8 cellular contexts compared by ENCODE assay signal in the genomic region with DNA sequence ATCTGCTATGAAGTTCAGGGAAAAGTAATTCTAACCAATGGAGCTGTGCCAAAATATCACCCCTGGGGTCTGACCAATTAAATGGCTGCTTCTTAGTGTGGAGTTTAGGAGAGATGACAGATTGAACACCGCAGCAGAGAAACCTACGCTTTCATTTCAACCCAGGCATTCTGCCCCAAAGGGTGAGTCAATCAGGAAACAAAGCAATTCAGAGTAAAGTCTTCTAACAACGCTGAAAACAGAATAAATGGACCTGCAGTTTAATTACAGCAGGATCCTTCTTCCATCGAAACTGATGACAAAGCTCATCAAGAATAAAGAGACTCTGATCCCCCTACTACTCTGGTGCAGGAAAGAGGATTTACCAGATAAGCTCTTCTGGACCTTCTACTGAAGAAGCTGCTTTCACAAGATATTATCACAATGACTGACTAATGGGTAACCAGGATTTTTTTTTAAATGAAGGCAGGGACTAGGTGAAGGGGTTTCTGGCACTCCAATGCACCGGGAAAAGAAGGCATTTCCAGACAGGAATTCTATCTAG. TPM values are rescaled to one million over a fixed set of nuclear protein-coding genes. Genes with fewer than 3 reads are reported as not detected.
A peak's percentile ranks its signal among the peaks of the same experiment; 100 is the strongest.
DNase-seq lines count a peak whose midpoint lies in the region; ATAC-seq and TF ChIP-seq lines count a peak whose summit lies in the region.

No MANE protein-coding gene starts in this region.

- H3K27me3 ChIP-seq in fibroblast of lung (ENCODE audit: control insufficient read depth, insufficient read depth, low read length), result no peaks in the 10 kb centered on the region

- no peaks in the 10 kb centered on the region for H3K9me3 ChIP-seq in fibroblast of lung (ENCODE audit: control insufficient read depth, insufficient read depth, low read depth, low read length)

- H3K4me1 ChIP-seq in fibroblast of lung (ENCODE audit: control insufficient read depth, extremely low read depth, insufficient read depth, low read length), result peaks cover under 1% of the 10 kb centered on the region

- intact Hi-C loops in activated CD4-positive, alpha-beta memory T cell treated with anti-CD3 and anti-CD28 coated beads for 36 hours (cut with micrococcal nuclease), result loop anchor here (1.0 to 2.0 kb wide), 5 partner anchors 16 to 66 kb away; a partner anchor contains a TSS

- H3K4me1 Mint-ChIP-seq in activated CD4-positive, alpha-beta memory T cell treated with anti-CD3 and anti-CD28 coated beads for 36 hours (ENCODE audit: low read depth), result peaks cover 69% of the 10 kb centered on the region

- no peak overlapping the region for H3K9ac ChIP-seq in fibroblast of lung (ENCODE audit: insufficient read depth, low read length)

- POLR2A ChIA-PET in activated CD4-positive, alpha-beta memory T cell treated with anti-CD3 and anti-CD28 coated beads for 36 hours (lab: Charles Lee), result interaction anchor here (1.0 to 2.1 kb wide), 16 partner anchors 9 to 72 kb away, joined by 3 to 36 read pairs (median 4); a partner anchor contains a TSS

- peak overlapping the region; percentile 94 for H3K27ac Mint-ChIP-seq in activated CD4-positive, alpha-beta memory T cell treated with anti-CD3 and anti-CD28 coated beads for 36 hours

- peak overlapping the region; percentile 72 for H3K4me3 Mint-ChIP-seq in activated CD4-positive, alpha-beta memory T cell treated with anti-CD3 and anti-CD28 coated beads for 36 hours

- ATAC-seq in GM18861 (IDR thresholded peaks at IDR 0.05; ENCODE audit: unreplicated experiment) (peak; percentile 44), HG02623 (IDR thresholded peaks at IDR 0.05; ENCODE audit: unreplicated experiment) (no peak), GM21447 (IDR thresholded peaks at IDR 0.05; ENCODE audit: unreplicated experiment) (no peak)

- no peak overlapping the region for H3K4me3 ChIP-seq in fibroblast of lung (replicated peaks in 1 of 4; ENCODE audit: control extremely low read depth in 1 of 4, insufficient read depth in 1 of 4, low read depth in 3 of 4, low read length in 4 of 4)

- H3K27me3 Mint-ChIP-seq in activated CD4-positive, alpha-beta memory T cell treated with anti-CD3 and anti-CD28 coated beads for 36 hours, result no peaks in the 10 kb centered on the region

- no peaks in the 10 kb centered on the region for H3K9me3 Mint-ChIP-seq in activated CD4-positive, alpha-beta memory T cell treated with anti-CD3 and anti-CD28 coated beads for 36 hours

- H3K36me3 ChIP-seq in fibroblast of lung (ENCODE audit: control insufficient read depth, insufficient read depth, low read length), result no peaks in the 10 kb centered on the region

- no peaks in the 10 kb centered on the region for H4K20me1 ChIP-seq in fibroblast of lung (ENCODE audit: control insufficient read depth, extremely low read depth, insufficient read depth, low read length)

- H3K79me2 ChIP-seq in fibroblast of lung (ENCODE audit: control insufficient read depth, insufficient read depth, low read length), result peaks cover 18% of the 10 kb centered on the region

- DNase-seq in HT-29 (ENCODE audit: low spot score), result peak; percentile 68
- DNase-seq in activated CD4-positive, alpha-beta memory T cell treated with anti-CD3 and anti-CD28 coated beads for 36 hours, result peak; percentile 82
- peak; percentile 30 to 91 for DNase-seq in fibroblast of lung (ENCODE audit: low read depth in 2 of 2)
- peak; percentile 32 to 50 (median 38) for DNase-seq in stimulated activated CD4-positive, alpha-beta T cell treated with anti-CD3 and anti-CD28 coated beads, TNF-alpha, amount 100 ng/mL, for 48 hours (ENCODE audit: low read depth in 3 of 3)
- no peak for DNase-seq in NCI-H2081 treated with DMSO at 0.1 percent for 48 hours (lab: John Stamatoyannopoulos, UW)

- H3K36me3 Mint-ChIP-seq in activated CD4-positive, alpha-beta memory T cell treated with anti-CD3 and anti-CD28 coated beads for 36 hours, result peaks cover 4% of the 10 kb centered on the region

- H3K4me2 ChIP-seq in fibroblast of lung (ENCODE audit: extremely low read depth, insufficient read depth, low read length), result no peak overlapping the region

- CTCF ChIA-PET in activated CD4-positive, alpha-beta memory T cell treated with anti-CD3 and anti-CD28 coated beads for 36 hours (lab: Charles Lee), result interaction anchor here (0.6 to 2.2 kb wide), 9 partner anchors 17 to 48 kb away, joined by 3 to 14 read pairs (median 5); a partner anchor contains a TSS

- no peak overlapping the region for H3K27ac ChIP-seq in fibroblast of lung (ENCODE audit: insufficient read depth, low read length)

- no peak overlapping the region for H2AFZ ChIP-seq in fibroblast of lung (ENCODE audit: low read length)

- TF ChIP-seq CTCF in fibroblast of lung (conservative IDR thresholded peaks at IDR 0.05 in 1 of 2, IDR thresholded peaks at IDR 0.05 in 1 of 2; ENCODE audit: low read depth in 1 of 2, low read length in 2 of 2), result no peak

RNA-seq across cellular contexts. Expression of a gene that starts 16.7 kb away (rescaled TPM):
- 38.6 and 46.0 TPM in 2 replicates for total RNA-seq in HT-29 (2014; rRNA removed; shearing (Covaris generic))
- 10 to 100 TPM; 30.5 to 32.8 TPM for total RNA-seq in activated CD4-positive, alpha-beta memory T cell treated with anti-CD3 and anti-CD28 coated beads for 36 hours
- total RNA-seq in fibroblast of lung, result 5.6 and 10.1 TPM in 2 replicates
- 15.9 and 26.8 TPM in 2 replicates for polyA plus RNA-seq in fibroblast of lung
- 10.2 and 20.7 TPM in 2 replicates for polyA plus RNA-seq in fibroblast of lung (2012)
- 60.4 and 165 TPM in 2 replicates for polyA minus RNA-seq in fibroblast of lung (ENCODE audit: low replicate concordance)
